ENCODE assay signal across 27 cellular contexts in genomic region chr4:183026701-183027100, GRCh38.
"Had no signal": no experiment of that assay in that cellular context is flagged by ENCODE, and none has a peak within 500 bp of the region (broad histone marks: within the 10 kb centered on the region; RNA-seq: fewer than 3 reads in every experiment).

No MANE protein-coding gene starts in this region.

- H3K36me3 ChIP-seq: colonic mucosa, esophagus muscularis mucosa, esophagus squamous epithelium, gastrocnemius medialis, gastroesophageal sphincter, heart left ventricle, heart right ventricle had no signal

- H3K4me1 ChIP-seq: colonic mucosa, esophagus muscularis mucosa, esophagus squamous epithelium, foreskin keratinocyte, gastrocnemius medialis, gastroesophageal sphincter, heart left ventricle, heart right ventricle had no signal

- FAIRE-seq: colon, endometrium, endothelial cell of umbilical vein, frontal cortex had no signal

- H3K4me3 ChIP-seq: colonic mucosa, coronary artery, dorsolateral prefrontal cortex, esophagus muscularis mucosa, esophagus squamous epithelium, gastrocnemius medialis, gastroesophageal sphincter, heart left ventricle, heart right ventricle had no signal

- H3K9me3 ChIP-seq: colonic mucosa, esophagus muscularis mucosa, esophagus squamous epithelium, gastrocnemius medialis, gastroesophageal sphincter, heart left ventricle, heart right ventricle had no signal

- DNase-seq: colonic mucosa; cortex of kidney; dermis blood vessel endothelial cell; dorsolateral prefrontal cortex; effector CD4-positive, alpha-beta T cell; effector CD8-positive, alpha-beta T cell; effector memory CD4-positive, alpha-beta T cell; effector memory CD8-positive, alpha-beta T cell; endodermal cell; esophagus squamous epithelium; foreskin fibroblast; foreskin keratinocyte; foreskin melanocyte; gastrocnemius medialis; glutamatergic neuron; head of caudate nucleus; heart left ventricle; heart right ventricle had no signal

- H3K27me3 ChIP-seq: colonic mucosa, esophagus muscularis mucosa, esophagus squamous epithelium, gastrocnemius medialis, gastroesophageal sphincter, heart left ventricle had no signal

- H3K27ac ChIP-seq: colonic mucosa, coronary artery, dorsolateral prefrontal cortex, epithelial cell of prostate, esophagus muscularis mucosa, esophagus squamous epithelium, foreskin keratinocyte, gastrocnemius medialis, gastroesophageal sphincter, heart left ventricle, heart right ventricle had no signal

- ATAC-seq: effector memory CD8-positive, alpha-beta T cell; esophagus mucosa; foreskin keratinocyte; gastrocnemius medialis; gastroesophageal sphincter; heart left ventricle; heart right ventricle had no signal
